Comparison of ENCODE assay signal across 25 cellular contexts in genomic region chr7:118511146-118511545, GRCh38.
"Had no signal": no experiment of that assay in that cellular context is flagged by ENCODE, and none has a peak within 500 bp of the region (broad histone marks: within the 10 kb centered on the region; RNA-seq: fewer than 3 reads in every experiment).

No MANE protein-coding gene starts in this region.

- H3K4me3 ChIP-seq: coronary artery, heart right ventricle, spleen, testis, tibial nerve, upper lobe of right lung, vagina had no signal

- H3K4me1 ChIP-seq: heart right ventricle, spleen, testis, tibial nerve, upper lobe of right lung, vagina had no signal

- ATAC-seq: heart right ventricle; natural killer cell treated with Interleukin-12 subunit alpha and Interleukin-12 subunit beta and Interleukin-15 and Interleukin-18, amount 100 ng/mL, for 72 hours; sciatic nerve; stimulated activated memory B cell treated with anti-CD40 and anti-IgM and Interleukin-4, amounts not matched to agents 10 μg/mL and 1 μg/mL and 100 μg/mL, for 72 hours; upper lobe of right lung had no signal

- H3K36me3 ChIP-seq: heart right ventricle, neutrophil, spleen, tibial nerve, upper lobe of right lung, vagina had no signal

- FAIRE-seq: endothelial cell of umbilical vein, frontal cortex, islet of Langerhans had no signal

- H3K36me3 Mint-ChIP-seq: memory B cell; mesothelial cell of epicardium; natural killer cell treated with Interleukin-12 subunit alpha and Interleukin-12 subunit beta and Interleukin-15 and Interleukin-18, amount 100 ng/mL, for 72 hours; stimulated activated memory B cell treated with anti-CD40 and anti-IgM and Interleukin-4, amounts not matched to agents 10 μg/mL and 1 μg/mL and 100 μg/mL, for 72 hours had no signal

- H3K4me1 Mint-ChIP-seq: endodermal cell; memory B cell; mesothelial cell of epicardium; stimulated activated memory B cell treated with anti-CD40 and anti-IgM and Interleukin-4, amounts not matched to agents 10 μg/mL and 1 μg/mL and 100 μg/mL, for 72 hours had no signal

- H3K4me3 Mint-ChIP-seq: endodermal cell; memory B cell; mesothelial cell of epicardium; natural killer cell treated with Interleukin-12 subunit alpha and Interleukin-12 subunit beta and Interleukin-15 and Interleukin-18, amount 100 ng/mL, for 72 hours; stimulated activated memory B cell treated with anti-CD40 and anti-IgM and Interleukin-4, amounts not matched to agents 10 μg/mL and 1 μg/mL and 100 μg/mL, for 72 hours; stimulated activated naive CD8-positive, alpha-beta T cell treated with anti-CD3 and anti-CD28 coated beads, Interleukin-15, Interleukin-2, amounts not matched to agents 100 ng/mL and 50 ng/mL, for 24 hours had no signal

- H3K27ac Mint-ChIP-seq: endodermal cell; memory B cell; mesothelial cell of epicardium; natural killer cell treated with Interleukin-12 subunit alpha and Interleukin-12 subunit beta and Interleukin-15 and Interleukin-18, amount 100 ng/mL, for 72 hours; stimulated activated memory B cell treated with anti-CD40 and anti-IgM and Interleukin-4, amounts not matched to agents 10 μg/mL and 1 μg/mL and 100 μg/mL, for 72 hours; stimulated activated naive CD8-positive, alpha-beta T cell treated with anti-CD3 and anti-CD28 coated beads, Interleukin-15, Interleukin-2, amounts not matched to agents 100 ng/mL and 50 ng/mL, for 24 hours had no signal

- H3K9me3 Mint-ChIP-seq: endodermal cell; mesothelial cell of epicardium; stimulated activated memory B cell treated with anti-CD40 and anti-IgM and Interleukin-4, amounts not matched to agents 10 μg/mL and 1 μg/mL and 100 μg/mL, for 72 hours; stimulated activated naive CD8-positive, alpha-beta T cell treated with anti-CD3 and anti-CD28 coated beads, Interleukin-15, Interleukin-2, amounts not matched to agents 100 ng/mL and 50 ng/mL, for 24 hours had no signal

- DNase-seq: effector CD4-positive, alpha-beta T cell; endodermal cell; heart right ventricle; hypothalamus; kidney glomerular epithelial cell; posterior cingulate gyrus; spleen; stimulated activated CD4-positive, alpha-beta T cell treated with anti-CD3 and anti-CD28 coated beads, Interleukin-15, amount 100 ng/mL, for 24 hours; stimulated activated CD4-positive, alpha-beta T cell treated with anti-CD3 and anti-CD28 coated beads, Interleukin-1b, Interleukin-23, amount 100 ng/mL, for 48 hours; stimulated activated CD4-positive, alpha-beta T cell treated with anti-CD3 and anti-CD28 coated beads, Interleukin-4, amount 100 ng/mL, for 24 hours; testis; upper lobe of right lung had no signal

- H3K27me3 ChIP-seq: heart right ventricle, neutrophil, spleen, testis, tibial nerve, upper lobe of right lung, vagina had no signal

- H3K9me3 ChIP-seq: heart right ventricle, neutrophil, spleen, testis, tibial nerve, upper lobe of right lung, vagina had no signal

- H3K27me3 Mint-ChIP-seq: memory B cell; natural killer cell treated with Interleukin-12 subunit alpha and Interleukin-12 subunit beta and Interleukin-15 and Interleukin-18, amount 100 ng/mL, for 72 hours; stimulated activated memory B cell treated with anti-CD40 and anti-IgM and Interleukin-4, amounts not matched to agents 10 μg/mL and 1 μg/mL and 100 μg/mL, for 72 hours; stimulated activated naive CD8-positive, alpha-beta T cell treated with anti-CD3 and anti-CD28 coated beads, Interleukin-15, Interleukin-2, amounts not matched to agents 100 ng/mL and 50 ng/mL, for 24 hours had no signal

- H3K27ac ChIP-seq: coronary artery, heart right ventricle, neutrophil, spleen, testis, tibial nerve, upper lobe of right lung, vagina had no signal
